ENCODE assay signal across 8 cellular contexts in genomic region chr7:99325597-99326407, GRCh38. TPM values are rescaled to one million over a fixed set of nuclear protein-coding genes. Genes with fewer than 3 reads are reported as not detected.
DNase-seq lines count a peak whose midpoint lies in the region; ATAC-seq and TF ChIP-seq lines count a peak whose summit lies in the region.

TSS of gene ARPC1A (plus strand) at chr7:99325898. CDS start at chr7:99333354, 7,456 bp downstream.

- no peak; the same call in 1 of the 2 replicates for TF ChIP-seq CTCF in C4-2B (conservative IDR thresholded peaks at IDR 0.05)

- ATAC-seq in GM19372 (IDR thresholded peaks at IDR 0.05; ENCODE audit: low read depth, unreplicated experiment) (peak; percentile 93), HG03521 (IDR thresholded peaks at IDR 0.05; ENCODE audit: unreplicated experiment) (peak; percentile 91), left lobe of liver (peak; percentile 93)

- DNase-seq in NCI-H748 (lab: John Stamatoyannopoulos, UW; ENCODE audit: unreplicated experiment) (peak; percentile 92), dedifferentiated amniotic fluid mesenchymal stem cell (ENCODE audit: extremely low spot score) (peak; percentile 86), left lobe of liver (ENCODE audit: low spot score) (peak; percentile 92)
- DNase-seq in activated CD4-positive, alpha-beta T cell treated with anti-CD3 and anti-CD28 coated beads, Interleukin-2, amount 50 U/mL, for 1 hour: peak; percentile 91
- DNase-seq in stimulated activated CD4-positive, alpha-beta T cell treated with anti-CD3 and anti-CD28 coated beads, Interleukin-2, amount 100 ng/mL, for 24 hours: peak; percentile 91 to 92

- H3K27ac ChIP-seq in C4-2B: peak within 1 kb of the TSS; percentile 82

RNA-seq across cellular contexts. Expression of gene ARPC1A, which starts in this region (rescaled TPM):
- total RNA-seq in left lobe of liver: 64.2 TPM

Comparison
In these comparisons a context has a peak if more than half of its experiments do, and no peak if none do; other contexts are left out.
1. Peak in every context shown above with its lines: DNase-seq, ATAC-seq and H3K27ac ChIP-seq.